In the genomic region with DNA sequence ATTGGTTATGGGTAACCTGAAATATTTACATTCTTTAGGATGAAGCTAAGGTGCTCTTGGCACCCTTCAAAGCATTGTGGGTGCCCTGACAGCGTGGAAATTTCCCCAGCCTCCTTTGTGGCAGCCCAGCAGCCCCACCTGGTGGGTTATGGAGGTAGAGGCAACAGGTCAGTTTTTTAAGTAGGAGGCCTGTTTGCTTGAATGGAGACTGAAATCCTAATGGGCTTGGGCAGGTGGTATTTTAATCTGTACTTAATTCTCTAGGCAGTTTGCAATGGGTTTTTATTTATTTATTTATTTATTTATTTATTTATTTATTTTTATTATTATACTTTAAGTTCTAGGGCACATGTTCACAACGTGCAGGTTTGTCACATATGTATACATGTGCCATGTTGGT, we compare ENCODE assay signal across 8 cellular contexts.
DNase-seq lines count a peak whose midpoint lies in the region; ATAC-seq and TF ChIP-seq lines count a peak whose summit lies in the region.

No MANE protein-coding gene starts in this region.

- TF ChIP-seq POLR2A in gastrocnemius medialis (IDR thresholded peaks at IDR 0.05): no peak

- CTCF ChIA-PET in HEK293 (lab: Yijun Ruan, JAX): interaction anchor here (0.5 to 1.1 kb wide), 5 partner anchors 9 to 338 kb away, joined by 3 read pairs; no protein-coding TSS in a partner anchor

- H3K4me3 ChIP-seq in HEK293 (ENCODE audit: low read depth, low read length) (no peak overlapping the region), fibroblast of mammary gland (ENCODE audit: control insufficient read depth, low read depth, low read length) (no peak overlapping the region), gastrocnemius medialis (no peak overlapping the region)

- no peaks in the 10 kb centered on the region for H3K27me3 ChIP-seq in gastrocnemius medialis

- H3K36me3 ChIP-seq in HEK293 (ENCODE audit: control insufficient read depth in 2 of 2, insufficient read depth in 1 of 2, low read length in 2 of 2) (no peaks in the 10 kb centered on the region), gastrocnemius medialis (no peaks in the 10 kb centered on the region)

- H3K4me1 ChIP-seq in HEK293 (ENCODE audit: control insufficient read depth, insufficient read depth, low read length) (no peaks in the 10 kb centered on the region), gastrocnemius medialis (no peaks in the 10 kb centered on the region)

- H3K9me3 ChIP-seq in HEK293 (ENCODE audit: control insufficient read depth, insufficient read depth, low read depth, low read length) (no peaks in the 10 kb centered on the region), gastrocnemius medialis (no peaks in the 10 kb centered on the region)

- POLR2A ChIA-PET in HEK293 (lab: Yijun Ruan, JAX): no interaction called here

- in situ Hi-C loops in gastrocnemius medialis (cut with MboI; ENCODE audit: low sequenced_read_pairs in 4 of 4): no loop called here

- intact Hi-C loops in gastrocnemius medialis (cut with DNase I; ENCODE audit: low total_unique reads): no loop called here

- no peak for TF ChIP-seq CTCF in HEK293 (tag by site-specific recombination; IDR thresholded peaks at IDR 0.05)
- peak; percentile 80 for TF ChIP-seq CTCF in fibroblast of mammary gland (conservative IDR thresholded peaks at IDR 0.05; ENCODE audit: control insufficient read depth, insufficient read depth, low read depth, low read length)
- TF ChIP-seq CTCF in gastrocnemius medialis (IDR thresholded peaks at IDR 0.05 in 4 of 5, conservative IDR thresholded peaks at IDR 0.05 in 1 of 5): peak in 3 of 5 experiments; percentile 33 to 48 (median 46)

- DNase-seq in GF-D8 (lab: John Stamatoyannopoulos, UW): peak; percentile 1
- peak; percentile 43 for DNase-seq in NOMO-1 treated with DMSO at 0.1 percent for 48 hours (lab: John Stamatoyannopoulos, UW; ENCODE audit: unreplicated experiment)
- peak; percentile 45 for DNase-seq in activated T-cell treated with anti-CD3 and anti-CD28 coated beads for 1 hour (ENCODE audit: low read depth)
- DNase-seq in fibroblast of mammary gland (ENCODE audit: low read depth): peak; percentile 38
- DNase-seq in gastrocnemius medialis: no peak
- DNase-seq in NCI-H1694 (lab: John Stamatoyannopoulos, UW): no peak

- no peak overlapping the region for H3K27ac ChIP-seq in HEK293 (ENCODE audit: extremely low read depth, low read depth, low read length)
- H3K27ac ChIP-seq in gastrocnemius medialis: no peak overlapping the region

- ATAC-seq in gastrocnemius medialis: no peak
- ATAC-seq in HG03439 (IDR thresholded peaks at IDR 0.05; ENCODE audit: unreplicated experiment): no peak

TF ChIP-seq in HEK293, 187 proteins besides CTCF, POLR2A, EP300 and RAD21 (continues in another document):
- TF ChIP-seq GFI1B (tag by site-specific recombination; IDR thresholded peaks at IDR 0.05) (0 out of 2 replicates have a peak, but pooled peaks have one; percentile 42), ZNF140 (tag by site-specific recombination; IDR thresholded peaks at IDR 0.05) (peak; percentile 88), ZNF623 (tag by site-specific recombination; IDR thresholded peaks at IDR 0.05) (peak; percentile 79), GLI4 (tag by site-specific recombination; IDR thresholded peaks at IDR 0.05) (no peak), RBAK (tag by site-specific recombination; IDR thresholded peaks at IDR 0.05) (0 out of 2 replicates have a peak, but pooled peaks have one; percentile 37), ZNF426 (tag by site-specific recombination; IDR thresholded peaks at IDR 0.05) (peak; percentile 92), ZNF629 (tag by site-specific recombination; IDR thresholded peaks at IDR 0.05) (peak; percentile 63; the same call in 1 of the 2 replicates), ZBTB48 (tag by site-specific recombination; IDR thresholded peaks at IDR 0.05) (no peak), ZNF560 (tag by site-specific recombination; IDR thresholded peaks at IDR 0.05; ENCODE audit: borderline replicate concordance) (peak; percentile 80), ZNF529 (tag by site-specific recombination; IDR thresholded peaks at IDR 0.05; ENCODE audit: insufficient replicate concordance) (peak; percentile 70), ZNF843 (tag by site-specific recombination; IDR thresholded peaks at IDR 0.05) (no peak), ZNF558 (tag by site-specific recombination; IDR thresholded peaks at IDR 0.05) (peak; percentile 87), ZNF555 (tag by site-specific recombination; conservative IDR thresholded peaks at IDR 0.05) (peak; percentile 93), ZNF341 (tag by site-specific recombination; IDR thresholded peaks at IDR 0.05; ENCODE audit: low read depth) (peak; percentile 37; the same call in 1 of the 2 replicates), ZBTB21 (tag by site-specific recombination; IDR thresholded peaks at IDR 0.05) (0 out of 2 replicates have a peak, but pooled peaks have one; percentile 38)
- TF ChIP-seq, protein P1, sequence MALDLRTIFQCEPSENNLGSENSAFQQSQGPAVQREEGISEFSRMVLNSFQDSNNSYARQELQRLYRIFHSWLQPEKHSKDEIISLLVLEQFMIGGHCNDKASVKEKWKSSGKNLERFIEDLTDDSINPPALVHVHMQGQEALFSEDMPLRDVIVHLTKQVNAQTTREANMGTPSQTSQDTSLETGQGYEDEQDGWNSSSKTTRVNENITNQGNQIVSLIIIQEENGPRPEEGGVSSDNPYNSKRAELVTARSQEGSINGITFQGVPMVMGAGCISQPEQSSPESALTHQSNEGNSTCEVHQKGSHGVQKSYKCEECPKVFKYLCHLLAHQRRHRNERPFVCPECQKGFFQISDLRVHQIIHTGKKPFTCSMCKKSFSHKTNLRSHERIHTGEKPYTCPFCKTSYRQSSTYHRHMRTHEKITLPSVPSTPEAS (tag by site-specific recombination; IDR thresholded peaks at IDR 0.05): no peak
- TF ChIP-seq, protein P2, sequence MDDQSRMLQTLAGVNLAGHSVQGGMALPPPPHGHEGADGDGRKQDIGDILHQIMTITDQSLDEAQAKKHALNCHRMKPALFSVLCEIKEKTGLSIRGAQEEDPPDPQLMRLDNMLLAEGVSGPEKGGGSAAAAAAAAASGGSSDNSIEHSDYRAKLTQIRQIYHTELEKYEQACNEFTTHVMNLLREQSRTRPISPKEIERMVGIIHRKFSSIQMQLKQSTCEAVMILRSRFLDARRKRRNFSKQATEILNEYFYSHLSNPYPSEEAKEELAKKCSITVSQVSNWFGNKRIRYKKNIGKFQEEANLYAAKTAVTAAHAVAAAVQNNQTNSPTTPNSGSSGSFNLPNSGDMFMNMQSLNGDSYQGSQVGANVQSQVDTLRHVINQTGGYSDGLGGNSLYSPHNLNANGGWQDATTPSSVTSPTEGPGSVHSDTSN (CRISPR knock-in tag; IDR thresholded peaks at IDR 0.05): no peak
- TF ChIP-seq, protein P3, sequence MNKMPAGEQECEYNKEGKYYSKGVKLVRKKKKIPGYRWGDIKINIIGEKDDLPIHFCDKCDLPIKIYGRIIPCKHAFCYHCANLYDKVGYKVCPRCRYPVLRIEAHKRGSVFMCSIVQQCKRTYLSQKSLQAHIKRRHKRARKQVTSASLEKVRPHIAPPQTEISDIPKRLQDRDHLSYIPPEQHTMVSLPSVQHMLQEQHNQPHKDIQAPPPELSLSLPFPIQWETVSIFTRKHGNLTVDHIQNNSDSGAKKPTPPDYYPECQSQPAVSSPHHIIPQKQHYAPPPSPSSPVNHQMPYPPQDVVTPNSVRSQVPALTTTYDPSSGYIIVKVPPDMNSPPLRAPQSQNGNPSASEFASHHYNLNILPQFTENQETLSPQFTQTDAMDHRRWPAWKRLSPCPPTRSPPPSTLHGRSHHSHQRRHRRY (tag by site-specific recombination; IDR thresholded peaks at IDR 0.05): no peak
- TF ChIP-seq, protein P4, sequence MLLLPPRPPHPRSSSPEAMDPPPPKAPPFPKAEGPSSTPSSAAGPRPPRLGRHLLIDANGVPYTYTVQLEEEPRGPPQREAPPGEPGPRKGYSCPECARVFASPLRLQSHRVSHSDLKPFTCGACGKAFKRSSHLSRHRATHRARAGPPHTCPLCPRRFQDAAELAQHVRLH (tag by site-specific recombination; IDR thresholded peaks at IDR 0.05): 0 out of 2 replicates have a peak, but pooled peaks have one; percentile 11
- TF ChIP-seq, protein P5, sequence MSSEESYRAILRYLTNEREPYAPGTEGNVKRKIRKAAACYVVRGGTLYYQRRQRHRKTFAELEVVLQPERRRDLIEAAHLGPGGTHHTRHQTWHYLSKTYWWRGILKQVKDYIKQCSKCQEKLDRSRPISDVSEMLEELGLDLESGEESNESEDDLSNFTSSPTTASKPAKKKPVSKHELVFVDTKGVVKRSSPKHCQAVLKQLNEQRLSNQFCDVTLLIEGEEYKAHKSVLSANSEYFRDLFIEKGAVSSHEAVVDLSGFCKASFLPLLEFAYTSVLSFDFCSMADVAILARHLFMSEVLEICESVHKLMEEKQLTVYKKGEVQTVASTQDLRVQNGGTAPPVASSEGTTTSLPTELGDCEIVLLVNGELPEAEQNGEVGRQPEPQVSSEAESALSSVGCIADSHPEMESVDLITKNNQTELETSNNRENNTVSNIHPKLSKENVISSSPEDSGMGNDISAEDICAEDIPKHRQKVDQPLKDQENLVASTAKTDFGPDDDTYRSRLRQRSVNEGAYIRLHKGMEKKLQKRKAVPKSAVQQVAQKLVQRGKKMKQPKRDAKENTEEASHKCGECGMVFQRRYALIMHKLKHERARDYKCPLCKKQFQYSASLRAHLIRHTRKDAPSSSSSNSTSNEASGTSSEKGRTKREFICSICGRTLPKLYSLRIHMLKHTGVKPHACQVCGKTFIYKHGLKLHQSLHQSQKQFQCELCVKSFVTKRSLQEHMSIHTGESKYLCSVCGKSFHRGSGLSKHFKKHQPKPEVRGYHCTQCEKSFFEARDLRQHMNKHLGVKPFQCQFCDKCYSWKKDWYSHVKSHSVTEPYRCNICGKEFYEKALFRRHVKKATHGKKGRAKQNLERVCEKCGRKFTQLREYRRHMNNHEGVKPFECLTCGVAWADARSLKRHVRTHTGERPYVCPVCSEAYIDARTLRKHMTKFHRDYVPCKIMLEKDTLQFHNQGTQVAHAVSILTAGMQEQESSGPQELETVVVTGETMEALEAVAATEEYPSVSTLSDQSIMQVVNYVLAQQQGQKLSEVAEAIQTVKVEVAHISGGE (tag by site-specific recombination; conservative IDR thresholded peaks at IDR 0.05; ENCODE audit: low read depth): peak; percentile 84

Comparison
In these comparisons a context has a peak if more than half of its experiments do, and no peak if none do; other contexts are left out.
1. DNase-seq: peak in GF-D8 (single experiment), NOMO-1 treated with DMSO at 0.1 percent for 48 hours (single experiment), activated T-cell treated with anti-CD3 and anti-CD28 coated beads for 1 hour (single experiment) and fibroblast of mammary gland (single experiment); none in gastrocnemius medialis (0 of 2) and NCI-H1694 (single experiment).